Comparison of ENCODE assay signal across 8 cellular contexts in genomic region chr1:66335859-66336640, GRCh38.
DNase-seq lines count a peak whose midpoint lies in the region; ATAC-seq and TF ChIP-seq lines count a peak whose summit lies in the region.

No MANE protein-coding gene starts in this region.

- peaks cover 49% of the 10 kb centered on the region for H3K4me1 Mint-ChIP-seq in activated CD4-positive, alpha-beta T cell treated with anti-CD3 and anti-CD28 coated beads, Interleukin-2, amount 10 ng/mL, durations not matched to agents 24 days and 14 days
- H3K4me1 Mint-ChIP-seq in neural crest cell = peaks cover 76% of the 10 kb centered on the region

- no peaks in the 10 kb centered on the region for H3K27me3 Mint-ChIP-seq in activated CD4-positive, alpha-beta T cell treated with anti-CD3 and anti-CD28 coated beads, Interleukin-2, amount 10 ng/mL, durations not matched to agents 24 days and 14 days
- H3K27me3 Mint-ChIP-seq in neural crest cell (ENCODE audit: low read depth) = no peaks in the 10 kb centered on the region

- no peaks in the 10 kb centered on the region for H4K20me1 ChIP-seq in BLaER1

- H3K36me3 ChIP-seq in BLaER1 (no peaks in the 10 kb centered on the region), HUES64 (ENCODE audit: insufficient read depth, low read length) (no peaks in the 10 kb centered on the region), testis (ENCODE audit: low read depth, missing control alignments) (no peaks in the 10 kb centered on the region)
- no peaks in the 10 kb centered on the region for H3K36me3 ChIP-seq in effector memory CD4-positive, alpha-beta T cell (ENCODE audit: control insufficient read depth, insufficient read depth, low read length)

- 73% methylated on average over 9 of the region's 10 CpGs for WGBS in HUES64
- 69 to 74% methylated on average over 10 of the region's 10 CpGs for WGBS in testis, 2 donors

- H3K27ac ChIP-seq in BLaER1 (peak overlapping the region; percentile 73), HUES64 (ENCODE audit: low read depth, low read length) (peak overlapping the region; percentile 46), testis (peak overlapping the region; percentile 18 to 36)
- peak overlapping the region; percentile 93 for H3K27ac ChIP-seq in effector memory CD4-positive, alpha-beta T cell (ENCODE audit: insufficient read depth, low read length, poor library complexity, severe bottlenecking)

- ATAC-seq in GM19468 (IDR thresholded peaks at IDR 0.05; ENCODE audit: extremely low read depth, unreplicated experiment) = peak; percentile 87

- H3K27me3 ChIP-seq in BLaER1 (peaks cover 29% of the 10 kb centered on the region; the same call in 1 of the 2 replicates), HUES64 (ENCODE audit: insufficient read depth, low read length) (no peaks in the 10 kb centered on the region), testis (no peaks in the 10 kb centered on the region)
- H3K27me3 ChIP-seq in effector memory CD4-positive, alpha-beta T cell (replicated peaks; ENCODE audit: control insufficient read depth, insufficient read depth, low read length, poor library complexity, severe bottlenecking) = no peaks in the 10 kb centered on the region

- intact Hi-C loops in activated CD4-positive, alpha-beta T cell treated with anti-CD3 and anti-CD28 coated beads, Interleukin-2, amount 10 ng/mL, durations not matched to agents 24 days and 14 days (cut with micrococcal nuclease) = loop anchor here (1.0 to 10.0 kb wide), 7 partner anchors 10 to 1349 kb away; partner anchors contain the start of genes DNAI4, GADD45A and MIER1
- intact Hi-C loops in testis (cut with DNase I; ENCODE audit: low total_unique reads) = no loop called here

- H3K9me3 ChIP-seq in BLaER1 (no peaks in the 10 kb centered on the region; the same call in 1 of the 2 replicates), HUES64 (ENCODE audit: insufficient read depth, low read depth, low read length) (no peaks in the 10 kb centered on the region), testis (no peaks in the 10 kb centered on the region)
- no peaks in the 10 kb centered on the region for H3K9me3 ChIP-seq in effector memory CD4-positive, alpha-beta T cell (ENCODE audit: control insufficient read depth, low read length)

- no peaks in the 10 kb centered on the region for H3K9me3 Mint-ChIP-seq in activated CD4-positive, alpha-beta T cell treated with anti-CD3 and anti-CD28 coated beads, Interleukin-2, amount 10 ng/mL, durations not matched to agents 24 days and 14 days
- no peaks in the 10 kb centered on the region for H3K9me3 Mint-ChIP-seq in neural crest cell

- H3K4me3 Mint-ChIP-seq in activated CD4-positive, alpha-beta T cell treated with anti-CD3 and anti-CD28 coated beads, Interleukin-2, amount 10 ng/mL, durations not matched to agents 24 days and 14 days = peak overlapping the region; percentile 98
- H3K4me3 Mint-ChIP-seq in neural crest cell = peak overlapping the region; percentile 83

- peak; percentile 92 for DNase-seq in activated CD4-positive, alpha-beta T cell treated with anti-CD3 and anti-CD28 coated beads, Interleukin-2, amount 10 ng/mL, durations not matched to agents 24 days and 14 days
- DNase-seq in effector memory CD4-positive, alpha-beta T cell = peak; percentile 71 to 77 (median 74)
- DNase-seq in neural crest cell (ENCODE audit: low read depth, low spot score) (no peak), testis (peak; percentile 47), NCI-H2196 treated with DMSO at 0.1 percent for 48 hours (lab: John Stamatoyannopoulos, UW; ENCODE audit: unreplicated experiment) (no peak)

- H3K9ac ChIP-seq in BLaER1 (no peak overlapping the region), HUES64 (ENCODE audit: low read depth, low read length) (no peak overlapping the region)

- peaks cover 28% of the 10 kb centered on the region for H3K36me3 Mint-ChIP-seq in activated CD4-positive, alpha-beta T cell treated with anti-CD3 and anti-CD28 coated beads, Interleukin-2, amount 10 ng/mL, durations not matched to agents 24 days and 14 days (ENCODE audit: low read depth)
- H3K36me3 Mint-ChIP-seq in neural crest cell (ENCODE audit: low read depth) = peaks cover 6% of the 10 kb centered on the region

- H3K4me1 ChIP-seq in BLaER1 (peaks cover 80% of the 10 kb centered on the region), HUES64 (ENCODE audit: insufficient read depth, low read length) (peaks cover 63% of the 10 kb centered on the region), testis (no peaks in the 10 kb centered on the region)
- peaks cover 35% of the 10 kb centered on the region for H3K4me1 ChIP-seq in effector memory CD4-positive, alpha-beta T cell (ENCODE audit: control insufficient read depth, insufficient read depth, low read length, poor library complexity, severe bottlenecking)

- peak overlapping the region; percentile 99 for H3K27ac Mint-ChIP-seq in activated CD4-positive, alpha-beta T cell treated with anti-CD3 and anti-CD28 coated beads, Interleukin-2, amount 10 ng/mL, durations not matched to agents 24 days and 14 days
- peak overlapping the region; percentile 97 for H3K27ac Mint-ChIP-seq in neural crest cell (ENCODE audit: unreplicated experiment)

- TF ChIP-seq POLR2A in testis (IDR thresholded peaks at IDR 0.05) = no peak

- TF ChIP-seq CTCF in neural crest cell (conservative IDR thresholded peaks at IDR 0.05) (no peak), testis (IDR thresholded peaks at IDR 0.05) (no peak)

- peak overlapping the region; percentile 32 for H3K4me3 ChIP-seq in BLaER1
- no peak overlapping the region; the same call in 1 of the 2 replicates for H3K4me3 ChIP-seq in HUES64 (ENCODE audit: low read length)
- H3K4me3 ChIP-seq in effector memory CD4-positive, alpha-beta T cell (ENCODE audit: insufficient read depth, low read depth, low read length, poor library complexity, severe bottlenecking) = peak overlapping the region; percentile 94
- no peak overlapping the region for H3K4me3 ChIP-seq in testis

- H3K4me2 ChIP-seq in BLaER1 = peak overlapping the region; percentile 68

Comparison
In these comparisons a context has a peak if more than half of its experiments do, and no peak if none do; other contexts are left out.
1. H3K27ac ChIP-seq: peak in every context shown above with its lines; median percentile 93 in effector memory CD4-positive, alpha-beta T cell; 73 in BLaER1; 46 in HUES64; 27 in testis.
2. H3K4me3 ChIP-seq: peak in BLaER1 (single experiment) and effector memory CD4-positive, alpha-beta T cell (single experiment); none in HUES64 (single experiment) and testis (0 of 2).
3. DNase-seq: peak in activated CD4-positive, alpha-beta T cell treated with anti-CD3 and anti-CD28 coated beads, Interleukin-2, amount 10 ng/mL, durations not matched to agents 24 days and 14 days (single experiment), effector memory CD4-positive, alpha-beta T cell (3 of 3) and testis (single experiment); none in neural crest cell (single experiment) and NCI-H2196 treated with DMSO at 0.1 percent for 48 hours (single experiment).